Comparison of ENCODE assay signal across 21 cellular contexts in the genomic region with DNA sequence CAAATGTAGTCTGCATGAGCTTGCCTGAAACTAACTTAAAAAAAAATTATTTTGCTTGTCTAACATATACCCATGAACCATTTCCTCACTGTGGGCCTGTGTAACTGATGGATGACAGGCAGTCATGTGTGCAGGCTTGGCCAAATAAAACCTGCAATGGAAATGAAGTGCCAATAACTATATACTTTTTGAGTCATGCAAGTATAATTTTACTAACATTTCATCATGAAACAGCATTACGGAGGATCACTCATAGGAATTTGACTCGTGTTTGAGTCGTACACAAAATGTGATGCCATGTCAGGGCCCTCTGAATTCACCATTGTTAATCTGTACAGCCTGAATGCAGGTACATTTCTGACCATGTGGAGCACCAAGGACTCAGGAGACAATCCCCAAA.
"Had no signal": no experiment of that assay in that cellular context is flagged by ENCODE, and none has a peak within 500 bp of the region (broad histone marks: within the 10 kb centered on the region; RNA-seq: fewer than 3 reads in every experiment).

No MANE protein-coding gene starts in this region.

- H3K4me3 Mint-ChIP-seq: activated CD8-positive, alpha-beta T cell treated with anti-CD3 and anti-CD28 coated beads, Interleukin-2, amount 10 ng/mL, durations not matched to agents 7 days and 5 days; activated T-cell treated with anti-CD3 and anti-CD28 coated beads, Interleukin-2, amount 50 U/mL, for 72 hours; stimulated activated naive B cell treated with anti-CD40 and anti-IgM and Interleukin-4, amounts not matched to agents 10 μg/mL and 1 μg/mL and 100 μg/mL, for 72 hours; T-helper 1 cell treated with Interleukin-12 subunit alpha and Interleukin-12 subunit beta and Interleukin-4 antibody, amounts not matched to agents 30 μg/mL and 1 μg/mL, for 36 hours had no signal

- H3K27me3 Mint-ChIP-seq: stimulated activated naive B cell treated with anti-CD40 and anti-IgM and Interleukin-4, amounts not matched to agents 10 μg/mL and 1 μg/mL and 100 μg/mL, for 72 hours had no signal

- H3K9me3 ChIP-seq: pancreas, tibial artery, vagina had no signal

- ATAC-seq: activated CD8-positive, alpha-beta T cell treated with anti-CD3 and anti-CD28 coated beads, Interleukin-2, amount 10 ng/mL, durations not matched to agents 7 days and 5 days; activated naive CD4-positive, alpha-beta T cell treated with anti-CD3 and anti-CD28 coated beads, Interleukin-2, amount 50 U/mL, for 72 hours; pancreas; stimulated activated naive B cell treated with anti-CD40 and anti-IgM and Interleukin-4, amounts not matched to agents 10 μg/mL and 1 μg/mL and 100 μg/mL, for 72 hours had no signal

- H3K27ac Mint-ChIP-seq: activated CD8-positive, alpha-beta T cell treated with anti-CD3 and anti-CD28 coated beads, Interleukin-2, amount 10 ng/mL, durations not matched to agents 7 days and 5 days; activated naive CD4-positive, alpha-beta T cell treated with anti-CD3 and anti-CD28 coated beads, Interleukin-2, amount 50 U/mL, for 72 hours; activated T-cell treated with anti-CD3 and anti-CD28 coated beads, Interleukin-2, amount 50 U/mL, for 72 hours; stimulated activated naive B cell treated with anti-CD40 and anti-IgM and Interleukin-4, amounts not matched to agents 10 μg/mL and 1 μg/mL and 100 μg/mL, for 72 hours; T-helper 1 cell treated with Interleukin-12 subunit alpha and Interleukin-12 subunit beta and Interleukin-4 antibody, amounts not matched to agents 30 μg/mL and 1 μg/mL, for 36 hours had no signal

- H3K36me3 ChIP-seq: pancreas, tibial artery, vagina, WERI-Rb-1 had no signal

- H3K27me3 ChIP-seq: pancreas, tibial artery, vagina had no signal

- H3K9me3 Mint-ChIP-seq: activated naive CD4-positive, alpha-beta T cell treated with anti-CD3 and anti-CD28 coated beads, Interleukin-2, amount 50 U/mL, for 72 hours; activated T-cell treated with anti-CD3 and anti-CD28 coated beads, Interleukin-2, amount 50 U/mL, for 72 hours; stimulated activated naive B cell treated with anti-CD40 and anti-IgM and Interleukin-4, amounts not matched to agents 10 μg/mL and 1 μg/mL and 100 μg/mL, for 72 hours; T-helper 1 cell treated with Interleukin-12 subunit alpha and Interleukin-12 subunit beta and Interleukin-4 antibody, amounts not matched to agents 30 μg/mL and 1 μg/mL, for 36 hours had no signal

- H3K36me3 Mint-ChIP-seq: activated naive CD4-positive, alpha-beta T cell treated with anti-CD3 and anti-CD28 coated beads, Interleukin-2, amount 50 U/mL, for 72 hours; stimulated activated naive B cell treated with anti-CD40 and anti-IgM and Interleukin-4, amounts not matched to agents 10 μg/mL and 1 μg/mL and 100 μg/mL, for 72 hours had no signal

- H3K4me3 ChIP-seq: pancreas, skin epidermis, tibial artery, vagina had no signal

- DNase-seq: activated CD4-positive, alpha-beta T cell treated with anti-CD3 and anti-CD28 coated beads for 4 hours; activated CD8-positive, alpha-beta memory T cell treated with anti-CD3 and anti-CD28 coated beads, Interleukin-2, amount 50 U/mL, for 4 hours; activated CD8-positive, alpha-beta T cell treated with anti-CD3 and anti-CD28 coated beads, Interleukin-2, amount 10 ng/mL, durations not matched to agents 7 days and 5 days; activated gamma-delta T cell; activated T-cell treated with anti-CD3 and anti-CD28 coated beads, Interleukin-2, amount 50 U/mL, for 72 hours; central memory CD4-positive, alpha-beta T cell; cortex of kidney; effector CD4-positive, alpha-beta T cell; hypothalamus; pancreas; retina; stimulated activated CD4-positive, alpha-beta T cell treated with anti-CD3 and anti-CD28 coated beads, Interleukin-15, amount 100 ng/mL, for 24 hours; stimulated activated CD4-positive, alpha-beta T cell treated with anti-CD3 and anti-CD28 coated beads, Interleukin-4, amount 100 ng/mL, for 1 hour; stimulated activated naive B cell treated with anti-CD40 and anti-IgM and Interleukin-4, amounts not matched to agents 10 μg/mL and 1 μg/mL and 100 μg/mL, for 72 hours; tibial artery; WERI-Rb-1 had no signal

- H3K27ac ChIP-seq: pancreas, skin epidermis, tibial artery, vagina, WERI-Rb-1 had no signal

- H3K4me1 ChIP-seq: pancreas, vagina had no signal

- FAIRE-seq: endothelial cell of umbilical vein, pancreas had no signal
